3 cellular contexts compared by ENCODE assay signal in the genomic region with DNA sequence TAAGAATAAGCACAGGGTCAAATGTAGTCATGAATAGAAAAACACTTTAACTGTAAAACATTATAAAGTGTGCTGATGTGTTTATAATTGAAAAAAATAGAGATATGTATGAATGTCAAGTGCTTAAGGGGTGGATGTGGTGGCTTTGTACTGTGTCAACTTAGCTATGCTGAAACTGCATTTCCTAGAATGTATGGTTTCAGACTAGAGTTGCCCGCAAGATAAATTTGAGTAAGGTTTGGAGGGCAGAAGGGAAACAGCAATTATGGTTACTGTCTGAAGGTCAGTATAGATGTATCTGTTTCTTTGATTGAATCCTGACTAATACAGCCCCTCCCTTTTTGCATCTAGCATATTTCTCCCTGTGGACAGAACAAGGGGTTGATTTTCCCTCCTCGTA.
"Had no signal": no experiment of that assay in that cellular context is flagged by ENCODE, and none has a peak within 500 bp of the region (broad histone marks: within the 10 kb centered on the region; RNA-seq: fewer than 3 reads in every experiment).

No MANE protein-coding gene starts in this region.

- DNase-seq: GDM1, GF-D8 had no signal

- H3K4me3 ChIP-seq: GM12878 had no signal

- ATAC-seq: GM12878 had no signal
